Comparison of ENCODE assay signal across 8 cellular contexts in genomic region chr20:59835448-59836395, GRCh38.
A peak's percentile ranks its signal among the peaks of the same experiment; 100 is the strongest.
DNase-seq lines count a peak whose midpoint lies in the region; ATAC-seq and TF ChIP-seq lines count a peak whose summit lies in the region.

No MANE protein-coding gene starts in this region.

- no peak for ATAC-seq in HG03135 (IDR thresholded peaks at IDR 0.05; ENCODE audit: unreplicated experiment)

- DNase-seq in AG10803 (ENCODE audit: low read depth) (peak; percentile 34), NCI-H146 treated with DMSO at 0.1 percent for 48 hours (lab: John Stamatoyannopoulos, UW; ENCODE audit: unreplicated experiment) (peak; percentile 46), breast epithelium (ENCODE audit: low spot score in 2 of 2) (peak in 1 of 2 donors; percentile 47), tibial nerve (ENCODE audit: low spot score in 2 of 2) (peak; percentile 39 to 47), erythroblast (lab: John Stamatoyannopoulos, UW) (no peak), activated gamma-delta T cell (lab: John Stamatoyannopoulos, UW) (no peak)

- TF ChIP-seq CTCF in AG10803 (conservative IDR thresholded peaks at IDR 0.05; ENCODE audit: low read length) (no peak), breast epithelium (IDR thresholded peaks at IDR 0.05) (no peak), tibial nerve (IDR thresholded peaks at IDR 0.05) (no peak)

- H3K4me3 ChIP-seq in AG10803 (ENCODE audit: low read length) (no peak overlapping the region), breast epithelium (peak overlapping the region in 2 of 3 donors; percentile 17 to 52), tibial nerve (peak overlapping the region; percentile 2 to 37 (median 22))

- no peaks in the 10 kb centered on the region for H3K36me3 ChIP-seq in breast epithelium
- H3K36me3 ChIP-seq in tibial nerve = no peaks in the 10 kb centered on the region

- WGBS in tibial nerve, 2 donors = 4 to 5% methylated on average over 16 of the region's 16 CpGs

- intact Hi-C loops in breast epithelium (cut with DNase I; ENCODE audit: low total_unique reads) = no loop called here

- H3K27ac ChIP-seq in breast epithelium (peak overlapping the region in 1 of 2 donors; percentile 19), layer of hippocampus (ENCODE audit: low read depth, low read length) (peak overlapping the region; percentile 35), tibial nerve (peak overlapping the region in 2 of 4 donors; percentile 36 to 43)

- H3K9me3 ChIP-seq in breast epithelium = no peaks in the 10 kb centered on the region
- no peaks in the 10 kb centered on the region for H3K9me3 ChIP-seq in tibial nerve

- no peak for TF ChIP-seq POLR2A in breast epithelium (IDR thresholded peaks at IDR 0.05)
- peak in 1 of 2 donors; percentile 38 for TF ChIP-seq POLR2A in tibial nerve (IDR thresholded peaks at IDR 0.05)
- TF ChIP-seq POLR2A in erythroblast (IDR thresholded peaks at IDR 0.05; ENCODE audit: low read length) = no peak

- H3K27me3 ChIP-seq in breast epithelium (no peaks in the 10 kb centered on the region), layer of hippocampus (ENCODE audit: control insufficient read depth, insufficient read depth, low read length) (no peaks in the 10 kb centered on the region), tibial nerve (no peaks in the 10 kb centered on the region)

- peak in 1 of 2 donors; percentile 35 for TF ChIP-seq EP300 in tibial nerve (IDR thresholded peaks at IDR 0.05)

- H3K4me1 ChIP-seq in breast epithelium = peaks cover 0 to 14% of the 10 kb centered on the region in 2 donors
- H3K4me1 ChIP-seq in tibial nerve = peaks cover 0 to 42% (median 14%) of the 10 kb centered on the region in 4 donors

Comparison
In these comparisons a context has a peak if more than half of its experiments do, and no peak if none do; other contexts are left out.
1. DNase-seq: peak in AG10803 (single experiment), NCI-H146 treated with DMSO at 0.1 percent for 48 hours (single experiment) and tibial nerve (2 of 2); none in erythroblast (0 of 2) and activated gamma-delta T cell (single experiment).